In the genomic region with DNA sequence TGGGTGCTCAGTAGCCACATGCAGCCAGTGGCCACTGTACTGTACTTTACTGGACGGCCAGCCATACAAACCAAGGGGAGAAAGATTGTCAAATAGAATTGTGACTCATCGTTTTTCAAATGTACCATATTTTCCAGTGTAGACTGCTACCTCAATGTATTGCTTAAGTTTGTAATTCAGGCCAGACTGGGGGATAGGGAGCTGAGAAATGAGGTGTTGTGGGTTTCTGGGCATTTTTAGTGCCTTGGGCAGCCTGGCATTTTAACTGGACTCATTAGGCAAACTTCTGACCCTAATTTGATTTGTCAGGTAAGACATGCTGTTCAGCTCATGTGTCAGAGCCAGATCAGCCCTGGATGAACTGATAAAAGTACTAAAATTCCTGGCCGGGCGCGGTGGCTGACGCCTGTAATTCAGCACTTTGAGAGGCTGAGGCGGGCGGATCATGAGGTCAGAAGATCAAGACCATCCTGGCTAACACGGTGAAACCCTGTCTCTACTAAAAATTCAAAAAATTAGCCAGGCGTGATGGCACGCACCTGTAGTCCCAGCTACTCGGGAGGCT, we compare ENCODE assay signal across 1 cellular context.
TF ChIP-seq lines count a peak whose summit lies in the region.

No MANE protein-coding gene starts in this region.

TF ChIP-seq in IMR-90, 13 proteins besides CTCF, POLR2A, EP300 and RAD21:
- TF ChIP-seq CEBPB (IDR thresholded peaks at IDR 0.05; ENCODE audit: low read depth, low read length) (peak; percentile 68), NFE2L2 (IDR thresholded peaks at IDR 0.05; ENCODE audit: low read depth, low read length) (peak; percentile 78), MAFK (IDR thresholded peaks at IDR 0.05; ENCODE audit: low read depth, low read length) (0 out of 2 replicates have a peak, but pooled peaks have one; percentile 15), MXI1 (IDR thresholded peaks at IDR 0.05; ENCODE audit: borderline replicate concordance, low read depth, low read length) (no peak)
